28 cellular contexts compared by ENCODE assay signal in the genomic region with DNA sequence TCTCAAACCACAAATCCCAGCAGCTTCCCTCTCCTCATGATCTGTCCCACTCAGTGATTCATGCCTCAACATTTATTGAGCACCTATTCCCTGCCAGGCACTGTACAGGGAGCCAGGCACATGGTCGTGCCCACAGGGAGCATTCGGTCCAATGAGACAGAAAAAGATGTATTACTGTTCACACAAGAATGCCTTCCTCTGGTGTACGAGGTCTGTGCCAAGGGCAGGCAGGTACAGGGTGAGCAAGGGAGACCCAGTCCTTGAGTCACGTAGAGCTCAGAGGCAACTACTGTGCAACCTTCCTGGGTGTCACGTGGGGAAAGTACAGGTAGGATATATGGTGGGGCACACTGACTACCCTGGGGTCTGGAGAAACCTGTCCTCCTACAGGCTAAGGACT. TPM values are rescaled to one million over a fixed set of nuclear protein-coding genes. Genes with fewer than 3 reads are reported as not detected.
DNase-seq lines count a peak whose midpoint lies in the region; ATAC-seq and TF ChIP-seq lines count a peak whose summit lies in the region.
"Had no signal": no experiment of that assay in that cellular context is flagged by ENCODE, and none has a peak within 500 bp of the region (broad histone marks: within the 10 kb centered on the region; RNA-seq: fewer than 3 reads in every experiment).

No MANE protein-coding gene starts in this region.

- H3K27ac Mint-ChIP-seq in glutamatergic neuron (ENCODE audit: unreplicated experiment) (no peak overlapping the region), T-cell (no peak overlapping the region)
- H3K27ac Mint-ChIP-seq in CD8-positive, alpha-beta T cell: no peak overlapping the region
- H3K27ac Mint-ChIP-seq: CD4-positive, CD25-positive, alpha-beta regulatory T cell had no signal

- H3K27me3 Mint-ChIP-seq in glutamatergic neuron (ENCODE audit: unreplicated experiment) (peaks cover 25% of the 10 kb centered on the region), T-cell (peaks cover 78 to 83% of the 10 kb centered on the region in 2 donors)
- H3K27me3 Mint-ChIP-seq in CD8-positive, alpha-beta T cell (ENCODE audit: low read depth): peaks cover 75% of the 10 kb centered on the region

- no peak overlapping the region for H2BK120ac ChIP-seq in neuronal stem cell (ENCODE audit: low read depth, low read length)

- H3K14ac ChIP-seq in neuronal stem cell (ENCODE audit: low read length): no peak overlapping the region

- H3K27ac ChIP-seq in BLaER1 (no peak overlapping the region), RWPE2 (ENCODE audit: poor library complexity, severe bottlenecking) (no peak overlapping the region), neuronal stem cell (replicated peaks; ENCODE audit: low read length) (no peak overlapping the region)
- no peak overlapping the region for H3K27ac ChIP-seq in CD8-positive, alpha-beta T cell (ENCODE audit: low read depth, low read length)
- H3K27ac ChIP-seq: PC-9 had no signal

- no peak overlapping the region for H4K91ac ChIP-seq in neuronal stem cell (ENCODE audit: low read depth, low read length, poor library complexity)

- no peaks in the 10 kb centered on the region for H3K9me3 ChIP-seq in BLaER1
- H3K9me3 ChIP-seq in RWPE2 (ENCODE audit: severe bottlenecking): no peaks in the 10 kb centered on the region
- no peaks in the 10 kb centered on the region for H3K9me3 ChIP-seq in neuronal stem cell (replicated peaks in 1 of 2; ENCODE audit: control insufficient read depth in 2 of 2, insufficient read depth in 1 of 2, low read depth in 1 of 2, low read length in 2 of 2)
- no peaks in the 10 kb centered on the region for H3K9me3 ChIP-seq in CD8-positive, alpha-beta T cell (ENCODE audit: low read length)
- H3K9me3 ChIP-seq: BE2C had no signal

- H3K9me3 Mint-ChIP-seq in glutamatergic neuron (ENCODE audit: unreplicated experiment) (peaks cover 26% of the 10 kb centered on the region), T-cell (no peaks in the 10 kb centered on the region)
- H3K9me3 Mint-ChIP-seq in CD8-positive, alpha-beta T cell: no peaks in the 10 kb centered on the region

- POLR2A ChIA-PET in T-cell (lab: Charles Lee): no interaction called here
- POLR2A ChIA-PET in CD8-positive, alpha-beta T cell (lab: Charles Lee): no interaction called here

- no peak overlapping the region for H3K9ac ChIP-seq in BLaER1
- H3K9ac ChIP-seq in neuronal stem cell (ENCODE audit: low read depth, low read length, poor library complexity): no peak overlapping the region

- peak overlapping the region; percentile 41 for H3K4me3 Mint-ChIP-seq in glutamatergic neuron (ENCODE audit: unreplicated experiment)
- no peak overlapping the region for H3K4me3 Mint-ChIP-seq in T-cell
- no peak overlapping the region for H3K4me3 Mint-ChIP-seq in CD8-positive, alpha-beta T cell
- H3K4me3 Mint-ChIP-seq: CD4-positive, CD25-positive, alpha-beta regulatory T cell had no signal

- TF ChIP-seq CTCF in RWPE2 (IDR thresholded peaks at IDR 0.05; ENCODE audit: poor library complexity, severe bottlenecking) (no peak), glutamatergic neuron (IDR thresholded peaks at IDR 0.05; ENCODE audit: partially characterized antibody, unreplicated experiment) (no peak)
- TF ChIP-seq CTCF in CD8-positive, alpha-beta T cell (IDR thresholded peaks at IDR 0.05): no peak

- ATAC-seq in RWPE2 (ENCODE audit: low read depth) (peak; percentile 33; the same call in 1 of the 3 replicates), T-cell (replicated peaks in 1 of 4) (no peak), GM21737 (IDR thresholded peaks at IDR 0.05; ENCODE audit: unreplicated experiment) (no peak)
- ATAC-seq in CD8-positive, alpha-beta T cell: no peak
- ATAC-seq: HepG2 had no signal

- H3K4me1 Mint-ChIP-seq in glutamatergic neuron (ENCODE audit: low read depth, unreplicated experiment) (peaks cover 59% of the 10 kb centered on the region), T-cell (peaks cover 11 to 12% (median 12%) of the 10 kb centered on the region in 3 donors)
- peaks cover 11% of the 10 kb centered on the region for H3K4me1 Mint-ChIP-seq in CD8-positive, alpha-beta T cell (ENCODE audit: low read depth)

- H2AK5ac ChIP-seq in neuronal stem cell (ENCODE audit: low read depth, low read length): peak overlapping the region; percentile 16

- H3K36me3 ChIP-seq in BLaER1: no peaks in the 10 kb centered on the region
- no peaks in the 10 kb centered on the region for H3K36me3 ChIP-seq in RWPE2 (ENCODE audit: low read depth)
- peaks cover 0 to 36% of the 10 kb centered on the region in 2 donors for H3K36me3 ChIP-seq in neuronal stem cell (replicated peaks in 1 of 2; ENCODE audit: control insufficient read depth in 2 of 2, insufficient read depth in 2 of 2, low read length in 2 of 2)
- no peaks in the 10 kb centered on the region for H3K36me3 ChIP-seq in CD8-positive, alpha-beta T cell (ENCODE audit: insufficient read depth, low read length)

- intact Hi-C loops in CD8-positive, alpha-beta T cell (cut with DNase I, micrococcal nuclease): no loop called here

- no peak overlapping the region for H4K8ac ChIP-seq in neuronal stem cell (ENCODE audit: low read depth, low read length)

- H3K36me3 Mint-ChIP-seq in glutamatergic neuron (ENCODE audit: unreplicated experiment): peaks cover 13% of the 10 kb centered on the region
- H3K36me3 Mint-ChIP-seq in T-cell: no peaks in the 10 kb centered on the region
- H3K36me3 Mint-ChIP-seq in CD8-positive, alpha-beta T cell: no peaks in the 10 kb centered on the region

- peaks cover 7% of the 10 kb centered on the region for H3K79me1 ChIP-seq in neuronal stem cell (ENCODE audit: low read depth, low read length)

- H2AFZ ChIP-seq in neuronal stem cell (ENCODE audit: low read length): no peak overlapping the region
- H2AFZ ChIP-seq: PC-9 had no signal

- H3K23ac ChIP-seq in neuronal stem cell (ENCODE audit: low read depth, low read length, poor library complexity): no peak overlapping the region

- no peak overlapping the region for H2BK15ac ChIP-seq in neuronal stem cell (ENCODE audit: low read length)

- H3K4ac ChIP-seq in neuronal stem cell (ENCODE audit: low read length): no peak overlapping the region

- peaks cover 58% of the 10 kb centered on the region for H4K20me1 ChIP-seq in BLaER1

- no peak for DNase-seq in RWPE2 (ENCODE audit: low spot score)
- no peak for DNase-seq in glutamatergic neuron
- no peak for DNase-seq in neuronal stem cell (ENCODE audit: low spot score)
- no peak for DNase-seq in T-cell
- DNase-seq in LoVo (ENCODE audit: low spot score): no peak
- no peak for DNase-seq in CD8-positive, alpha-beta T cell
- DNase-seq: 8988T; ACHN; BE2C; CD4-positive, CD25-positive, alpha-beta regulatory T cell; DMS53; H7; Karpas-422; NCI-H1105 treated with DMSO at 0.1 percent for 48 hours; NCI-H146; NCI-H1930; NCI-H2107; NCI-H524 treated with DMSO at 0.1 percent for 48 hours; NCI-H774; PC-9; RPMI8226; SHP77 treated with DMSO at 0.1 percent for 48 hours had no signal

- CTCF ChIA-PET in T-cell (lab: Charles Lee): interaction anchor here in 1 of 2 donors (0.7 kb wide), 1 partner anchor 17 kb away, joined by 3 read pairs; no protein-coding TSS in a partner anchor
- CTCF ChIA-PET in CD8-positive, alpha-beta T cell (lab: Charles Lee): interaction anchor here (3.2 kb wide), 1 partner anchor 181 kb away, joined by 16 read pairs; no protein-coding TSS in a partner anchor

- no peak overlapping the region for H3K18ac ChIP-seq in neuronal stem cell (ENCODE audit: low read length)

- H3K4me2 ChIP-seq in BLaER1 (peak overlapping the region; percentile 80), neuronal stem cell (ENCODE audit: insufficient read depth, low read length, poor library complexity, severe bottlenecking) (no peak overlapping the region)
- H3K4me2 ChIP-seq: PC-9 had no signal

- H2BK5ac ChIP-seq in neuronal stem cell (ENCODE audit: low read length): no peak overlapping the region

- H2BK12ac ChIP-seq in neuronal stem cell (ENCODE audit: low read length): no peak overlapping the region

- H3K4me3 ChIP-seq in BLaER1 (no peak overlapping the region), RWPE2 (ENCODE audit: severe bottlenecking) (no peak overlapping the region), neuronal stem cell (ENCODE audit: low read length in 2 of 2) (no peak overlapping the region)
- no peak overlapping the region for H3K4me3 ChIP-seq in CD8-positive, alpha-beta T cell (ENCODE audit: low read depth, low read length)
- H3K4me3 ChIP-seq: PC-9 had no signal

- peaks cover 32% of the 10 kb centered on the region for H3K4me1 ChIP-seq in BLaER1
- H3K4me1 ChIP-seq in RWPE2 (ENCODE audit: insufficient read depth, poor library complexity, severe bottlenecking): no peaks in the 10 kb centered on the region
- peaks cover 49 to 64% of the 10 kb centered on the region in 2 donors for H3K4me1 ChIP-seq in neuronal stem cell (ENCODE audit: control insufficient read depth in 2 of 2, insufficient read depth in 1 of 2, low read depth in 1 of 2, low read length in 2 of 2)
- no peaks in the 10 kb centered on the region for H3K4me1 ChIP-seq in CD8-positive, alpha-beta T cell (ENCODE audit: insufficient read depth, low read length)

- H3K27me3 ChIP-seq in BLaER1 (peaks cover 76% of the 10 kb centered on the region), RWPE2 (ENCODE audit: insufficient read depth, poor library complexity, severe bottlenecking) (peaks cover 53% of the 10 kb centered on the region), neuronal stem cell (ENCODE audit: control insufficient read depth in 3 of 3, insufficient read depth in 3 of 3, low read depth in 1 of 3, low read length in 3 of 3) (peaks cover 0 to 33% (median 0%) of the 10 kb centered on the region in 3 experiments)
- peaks cover 25% of the 10 kb centered on the region for H3K27me3 ChIP-seq in CD8-positive, alpha-beta T cell (ENCODE audit: insufficient read depth, low read length)
- H3K27me3 ChIP-seq: BE2C had no signal

- WGBS in neuronal stem cell (ENCODE audit: extremely low coverage in 2 of 2, insufficient read length in 2 of 2, insufficient replicate concordance in 1 of 2), 2 donors: no CpG with 5 or more reads among the region's 5 CpGs

RNA-seq across cellular contexts. Expression of gene CNTFR, which starts 4.6 kb away (rescaled TPM):
- total RNA-seq in glutamatergic neuron (ENCODE audit: unreplicated experiment): 170 TPM
- polyA plus RNA-seq in neuronal stem cell (2013, experiment 1 of 2): 127 TPM
- polyA plus RNA-seq in neuronal stem cell (2013, experiment 2 of 2): 126 TPM
- total RNA-seq in T-cell: not detected
- total RNA-seq in CD8-positive, alpha-beta T cell: not detected
- total RNA-seq: CD4-positive, CD25-positive, alpha-beta regulatory T cell; Daoy; HepG2; HT1080; MCF 10A; PC-9 had no signal
- polyA plus RNA-seq: CD4-positive, CD25-positive, alpha-beta regulatory T cell; HepG2 had no signal

RNA-seq across cellular contexts. Expression of gene RPP25L, which starts 26.9 kb away (rescaled TPM):
- total RNA-seq in glutamatergic neuron (ENCODE audit: unreplicated experiment) (12.6 TPM), T-cell (10 to 100 TPM in 4 of 5 donors, 1 to 10 TPM in 1; 9.3 to 28.6 (median 22.5) TPM)
- 53.6 TPM for polyA plus RNA-seq in neuronal stem cell (2013, experiment 1 of 2)
- polyA plus RNA-seq in neuronal stem cell (2013, experiment 2 of 2): 52.2 TPM
- 1 to 10 TPM; 4.4 to 5.1 TPM for total RNA-seq in CD8-positive, alpha-beta T cell

RNA-seq across cellular contexts. Expression of gene DCTN3, which starts 35.3 kb away (rescaled TPM):
- total RNA-seq in glutamatergic neuron (ENCODE audit: unreplicated experiment) (119 TPM), T-cell (10 to 100 TPM; 60.8 to 82.9 (median 69.0) TPM)
- polyA plus RNA-seq in neuronal stem cell (2013, experiment 1 of 2): 135 TPM
- 139 TPM for polyA plus RNA-seq in neuronal stem cell (2013, experiment 2 of 2)
- 10 to 100 TPM; 82.8 to 85.3 TPM for total RNA-seq in CD8-positive, alpha-beta T cell

RNA-seq across cellular contexts. Expression of gene ARID3C, which starts 43.9 kb away (rescaled TPM):
- total RNA-seq in glutamatergic neuron (ENCODE audit: unreplicated experiment) (not detected), T-cell (under 1 TPM in 1 of 5 donors, not detected in 4; 0.38 TPM)
- 19.3 TPM for polyA plus RNA-seq in neuronal stem cell (2013, experiment 1 of 2)
- polyA plus RNA-seq in neuronal stem cell (2013, experiment 2 of 2): 19.1 TPM
- not detected for total RNA-seq in CD8-positive, alpha-beta T cell
- total RNA-seq: CD4-positive, CD25-positive, alpha-beta regulatory T cell; Daoy; H7; HepG2; HT1080; MCF 10A; PC-9 had no signal
- polyA plus RNA-seq: CD4-positive, CD25-positive, alpha-beta regulatory T cell; HepG2 had no signal

RNA-seq across cellular contexts. Expression of gene SIGMAR1, which starts 52.6 kb away (rescaled TPM):
- total RNA-seq in glutamatergic neuron (ENCODE audit: unreplicated experiment) (44.4 TPM), T-cell (10 to 100 TPM; 27.7 to 65.9 (median 60.9) TPM)
- polyA plus RNA-seq in neuronal stem cell (2013, experiment 1 of 2): 108 TPM
- polyA plus RNA-seq in neuronal stem cell (2013, experiment 2 of 2): 104 TPM
- total RNA-seq in CD8-positive, alpha-beta T cell: 1 to 10 TPM; 8.5 to 9.6 TPM

Comparison
In these comparisons a context has a peak if more than half of its experiments do, and no peak if none do; other contexts are left out.
1. RNA of gene CNTFR, which starts 4.6 kb away (total RNA-seq): 170 TPM in glutamatergic neuron (single experiment); not detected in CD8-positive, alpha-beta T cell and not detected in T-cell; every median in the first group is over 100 times any median in the second.